26 cellular contexts compared by ENCODE assay signal in the genomic region with DNA sequence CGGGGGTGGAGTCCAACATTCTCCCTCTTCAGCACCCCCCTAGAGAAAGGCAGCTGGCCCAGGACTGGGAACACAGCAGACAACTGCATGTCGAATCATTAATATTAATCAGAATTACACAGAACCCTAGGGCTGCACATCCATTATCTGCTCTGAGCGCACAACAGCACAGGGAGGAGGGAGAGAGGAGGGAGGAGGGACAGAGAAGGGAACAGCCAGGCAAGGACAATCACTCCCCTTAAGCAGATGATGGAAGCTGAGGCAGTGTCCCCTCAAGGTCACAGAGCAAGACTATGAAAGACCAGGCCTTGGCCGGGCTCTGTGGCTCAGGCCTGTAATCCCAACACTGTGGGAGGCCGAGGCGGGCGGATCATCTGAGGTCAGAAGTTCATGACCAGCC. TPM values are rescaled to one million over a fixed set of nuclear protein-coding genes. Genes with fewer than 3 reads are reported as not detected.
"Had no signal": no experiment of that assay in that cellular context is flagged by ENCODE, and none has a peak within 500 bp of the region (broad histone marks: within the 10 kb centered on the region; RNA-seq: fewer than 3 reads in every experiment).

No MANE protein-coding gene starts in this region.

- H3K9me3 Mint-ChIP-seq: memory B cell; mesothelial cell of epicardium; natural killer cell; stimulated activated naive CD8-positive, alpha-beta T cell treated with anti-CD3 and anti-CD28 coated beads, Interleukin-15, amount 100 ng/mL, for 72 hours had no signal

- H3K4me1 Mint-ChIP-seq: memory B cell; natural killer cell; stimulated activated naive B cell treated with anti-CD40 and anti-IgM and Interleukin-4, amounts not matched to agents 10 μg/mL and 1 μg/mL and 100 μg/mL, for 72 hours; stimulated activated naive CD8-positive, alpha-beta T cell treated with anti-CD3 and anti-CD28 coated beads, Interleukin-15, amount 100 ng/mL, for 72 hours had no signal

- H3K9me3 ChIP-seq: colonic mucosa, esophagus squamous epithelium, gastroesophageal sphincter, left ventricle myocardium inferior, lower lobe of right lung, psoas muscle, thoracic aorta, transverse colon had no signal

- FAIRE-seq: kidney had no signal

- H3K27ac ChIP-seq: colonic mucosa, esophagus squamous epithelium, gastroesophageal sphincter, left ventricle myocardium inferior, lower lobe of right lung, neural progenitor cell, parathyroid adenoma, psoas muscle, thoracic aorta, transverse colon had no signal

- H3K4me3 Mint-ChIP-seq: memory B cell; mesothelial cell of epicardium; natural killer cell; neural progenitor cell; stimulated activated naive B cell treated with anti-CD40 and anti-IgM and Interleukin-4, amounts not matched to agents 10 μg/mL and 1 μg/mL and 100 μg/mL, for 72 hours; stimulated activated naive CD8-positive, alpha-beta T cell treated with anti-CD3 and anti-CD28 coated beads, Interleukin-15, amount 100 ng/mL, for 72 hours had no signal

- ATAC-seq: gastroesophageal sphincter; left cardiac atrium; lower lobe of right lung; natural killer cell; psoas muscle; sciatic nerve; stimulated activated naive B cell treated with anti-CD40 and anti-IgM and Interleukin-4, amounts not matched to agents 10 μg/mL and 1 μg/mL and 100 μg/mL, for 72 hours; stimulated activated naive CD8-positive, alpha-beta T cell treated with anti-CD3 and anti-CD28 coated beads, Interleukin-15, amount 100 ng/mL, for 72 hours had no signal

- H3K4me3 ChIP-seq: colonic mucosa, esophagus squamous epithelium, gastroesophageal sphincter, left ventricle myocardium inferior, lower lobe of right lung, neural progenitor cell, psoas muscle, thoracic aorta, transverse colon had no signal

- H3K27ac Mint-ChIP-seq: memory B cell; mesothelial cell of epicardium; natural killer cell; neural progenitor cell; stimulated activated naive B cell treated with anti-CD40 and anti-IgM and Interleukin-4, amounts not matched to agents 10 μg/mL and 1 μg/mL and 100 μg/mL, for 72 hours had no signal

- H3K4me1 ChIP-seq: colonic mucosa, esophagus squamous epithelium, gastroesophageal sphincter, left ventricle myocardium inferior, lower lobe of right lung, neural progenitor cell, parathyroid adenoma, psoas muscle, transverse colon had no signal

- H3K27me3 ChIP-seq: colonic mucosa, esophagus squamous epithelium, gastroesophageal sphincter, neural progenitor cell, transverse colon had no signal

- DNase-seq: colonic mucosa; dermis blood vessel endothelial cell; esophagus squamous epithelium; foreskin fibroblast; kidney; left cardiac atrium; left ventricle myocardium inferior; lower lobe of right lung; natural killer cell; occipital lobe; psoas muscle; retina; stimulated activated CD4-positive, alpha-beta T cell treated with anti-CD3 and anti-CD28 coated beads, Interleukin-2, amount 100 ng/mL, for 24 hours; stimulated activated CD4-positive, alpha-beta T cell treated with anti-CD3 and anti-CD28 coated beads, Interleukin-4, amount 100 ng/mL, for 4 hours; stimulated activated naive B cell treated with anti-CD40 and anti-IgM and Interleukin-4, amounts not matched to agents 10 μg/mL and 1 μg/mL and 100 μg/mL, for 72 hours; stimulated activated naive CD8-positive, alpha-beta T cell treated with anti-CD3 and anti-CD28 coated beads, Interleukin-15, amount 100 ng/mL, for 72 hours; transverse colon had no signal

- H3K36me3 ChIP-seq: colonic mucosa, neural progenitor cell, thoracic aorta had no signal

- H3K27me3 Mint-ChIP-seq: stimulated activated naive B cell treated with anti-CD40 and anti-IgM and Interleukin-4, amounts not matched to agents 10 μg/mL and 1 μg/mL and 100 μg/mL, for 72 hours; stimulated activated naive CD8-positive, alpha-beta T cell treated with anti-CD3 and anti-CD28 coated beads, Interleukin-15, amount 100 ng/mL, for 72 hours had no signal

- H3K36me3 Mint-ChIP-seq: memory B cell; natural killer cell; neural progenitor cell; stimulated activated naive B cell treated with anti-CD40 and anti-IgM and Interleukin-4, amounts not matched to agents 10 μg/mL and 1 μg/mL and 100 μg/mL, for 72 hours had no signal

RNA-seq across cellular contexts. Expression of gene TLE6, which starts 25.7 kb away (rescaled TPM):
- total RNA-seq: myocyte, skeletal muscle tissue, transverse colon had no signal
